ENCODE assay signal across 1 cellular context in genomic region chr9:8719833-8720486, GRCh38.
A peak's percentile ranks its signal among the peaks of the same experiment; 100 is the strongest.
TF ChIP-seq lines count a peak whose summit lies in the region.

No MANE protein-coding gene starts in this region.

TF ChIP-seq in endothelial cell of umbilical vein, 7 proteins besides CTCF, POLR2A, EP300 and RAD21 (continued from another document):
- TF ChIP-seq FOS (IDR thresholded peaks at IDR 0.05; ENCODE audit: borderline replicate concordance, insufficient read depth, low read length) (no peak), GATA2 (IDR thresholded peaks at IDR 0.05; ENCODE audit: insufficient read depth, insufficient read length, low read depth, low read length) (peak; percentile 36), MYC (IDR thresholded peaks at IDR 0.05; ENCODE audit: low read depth, low read length) (no peak)
TF ChIP-seq in endothelial cell of umbilical vein: peak in this region for 1.
